8 cellular contexts compared by ENCODE assay signal in genomic region chr17:32084016-32084469, GRCh38. TPM values are rescaled to one million over a fixed set of nuclear protein-coding genes. Genes with fewer than 3 reads are reported as not detected.
A peak's percentile ranks its signal among the peaks of the same experiment; 100 is the strongest.
DNase-seq lines count a peak whose midpoint lies in the region; ATAC-seq and TF ChIP-seq lines count a peak whose summit lies in the region.
"Not testable (repeated sequence)": the region's sequence is repeated elsewhere in the genome, so short reads cannot be mapped to it uniquely, and the experiment has no call there.

No MANE protein-coding gene starts in this region.

- not testable (repeated sequence) for H3K27me3 Mint-ChIP-seq in activated T-cell treated with anti-CD3 and anti-CD28 coated beads, Interleukin-2, amount 50 U/mL, for 4 hours (ENCODE audit: low read depth); effector memory CD8-positive, alpha-beta T cell; nephron (ENCODE audit: low read depth); stimulated activated memory B cell treated with anti-CD40 and anti-IgM and Interleukin-4, amounts not matched to agents 10 μg/mL and 1 μg/mL and 100 μg/mL, for 72 hours

- not testable (repeated sequence) for H3K9me3 ChIP-seq in BE2C; HEK293 (ENCODE audit: control insufficient read depth, insufficient read depth, low read depth, low read length)

- H3K4me3 ChIP-seq in BE2C (ENCODE audit: low read depth, low read length) (peak overlapping the region; percentile 43), HEK293 (ENCODE audit: low read depth, low read length) (peak overlapping the region; percentile 28)

- not testable (repeated sequence) for H3K9me3 Mint-ChIP-seq in activated T-cell treated with anti-CD3 and anti-CD28 coated beads, Interleukin-2, amount 50 U/mL, for 4 hours; effector memory CD8-positive, alpha-beta T cell; nephron; stimulated activated memory B cell treated with anti-CD40 and anti-IgM and Interleukin-4, amounts not matched to agents 10 μg/mL and 1 μg/mL and 100 μg/mL, for 72 hours

- H3K4me3 Mint-ChIP-seq in activated T-cell treated with anti-CD3 and anti-CD28 coated beads, Interleukin-2, amount 50 U/mL, for 4 hours = peak overlapping the region; percentile 54
- H3K4me3 Mint-ChIP-seq in effector memory CD8-positive, alpha-beta T cell = peak overlapping the region in 1 of 2 donors; percentile 8
- peak overlapping the region; percentile 42 to 53 (median 44) for H3K4me3 Mint-ChIP-seq in nephron
- H3K4me3 Mint-ChIP-seq in stimulated activated memory B cell treated with anti-CD40 and anti-IgM and Interleukin-4, amounts not matched to agents 10 μg/mL and 1 μg/mL and 100 μg/mL, for 72 hours = peak overlapping the region; percentile 66

- DNase-seq in BE2C (peak; percentile 40), NCI-H526 treated with DMSO at 0.1 percent for 48 hours (lab: John Stamatoyannopoulos, UW) (peak; percentile 44), iPS DF 19.7 (ENCODE audit: low read depth, low spot score) (peak; percentile 56)
- DNase-seq in activated T-cell treated with anti-CD3 and anti-CD28 coated beads, Interleukin-2, amount 50 U/mL, for 4 hours; effector memory CD8-positive, alpha-beta T cell: not testable (repeated sequence)

- POLR2A ChIA-PET in HEK293 (lab: Yijun Ruan, JAX) = not testable (repeated sequence)

- H3K36me3 Mint-ChIP-seq in activated T-cell treated with anti-CD3 and anti-CD28 coated beads, Interleukin-2, amount 50 U/mL, for 4 hours (ENCODE audit: insufficient read depth); nephron (ENCODE audit: low read depth); stimulated activated memory B cell treated with anti-CD40 and anti-IgM and Interleukin-4, amounts not matched to agents 10 μg/mL and 1 μg/mL and 100 μg/mL, for 72 hours: not testable (repeated sequence)
- H3K36me3 Mint-ChIP-seq in effector memory CD8-positive, alpha-beta T cell (ENCODE audit: insufficient read depth) = peaks cover 11% of the 10 kb centered on the region

- peak; percentile 39 to 65 for ATAC-seq in activated T-cell treated with anti-CD3 and anti-CD28 coated beads, Interleukin-2, amount 50 U/mL, for 4 hours
- ATAC-seq in effector memory CD8-positive, alpha-beta T cell (replicated peaks) = peak; percentile 16
- peak; percentile 52 for ATAC-seq in stimulated activated memory B cell treated with anti-CD40 and anti-IgM and Interleukin-4, amounts not matched to agents 10 μg/mL and 1 μg/mL and 100 μg/mL, for 72 hours

- H3K27me3 ChIP-seq in BE2C = not testable (repeated sequence)

- H3K4me1 Mint-ChIP-seq in activated T-cell treated with anti-CD3 and anti-CD28 coated beads, Interleukin-2, amount 50 U/mL, for 4 hours (ENCODE audit: low read depth); effector memory CD8-positive, alpha-beta T cell (ENCODE audit: low read depth in 2 of 2); nephron; stimulated activated memory B cell treated with anti-CD40 and anti-IgM and Interleukin-4, amounts not matched to agents 10 μg/mL and 1 μg/mL and 100 μg/mL, for 72 hours: not testable (repeated sequence)

- H3K27ac ChIP-seq in HEK293 (ENCODE audit: extremely low read depth, low read depth, low read length) = not testable (repeated sequence)

- not testable (repeated sequence) for TF ChIP-seq CTCF in BE2C (IDR thresholded peaks at IDR 0.05; ENCODE audit: low read depth, low read length); HEK293 (tag by site-specific recombination; IDR thresholded peaks at IDR 0.05); nephron (IDR thresholded peaks at IDR 0.05; ENCODE audit: unreplicated experiment in 3 of 3)

- not testable (repeated sequence) for H3K36me3 ChIP-seq in BE2C; HEK293 (ENCODE audit: control insufficient read depth in 2 of 2, insufficient read depth in 1 of 2, low read length in 2 of 2)

- H3K27ac Mint-ChIP-seq in effector memory CD8-positive, alpha-beta T cell = not testable (repeated sequence)
- peak overlapping the region in 1 of 3 experiments; percentile 35 for H3K27ac Mint-ChIP-seq in nephron
- peak overlapping the region; percentile 42 for H3K27ac Mint-ChIP-seq in stimulated activated memory B cell treated with anti-CD40 and anti-IgM and Interleukin-4, amounts not matched to agents 10 μg/mL and 1 μg/mL and 100 μg/mL, for 72 hours

- H3K4me1 ChIP-seq in BE2C; HEK293 (ENCODE audit: control insufficient read depth, insufficient read depth, low read length): not testable (repeated sequence)

- CTCF ChIA-PET in HEK293 (lab: Yijun Ruan, JAX) = not testable (repeated sequence)

TF ChIP-seq in HEK293, 187 proteins besides CTCF, POLR2A, EP300 and RAD21:
- TF ChIP-seq ZNF335 (tag by site-specific recombination; conservative IDR thresholded peaks at IDR 0.05) (peak; percentile 47), ZNF398 (tag by site-specific recombination; IDR thresholded peaks at IDR 0.05) (peak; percentile 42), PATZ1 (tag by site-specific recombination; IDR thresholded peaks at IDR 0.05) (0 out of 2 replicates have a peak, but pooled peaks have one; percentile 56), SP3 (tag by site-specific recombination; IDR thresholded peaks at IDR 0.05) (0 out of 2 replicates have a peak, but pooled peaks have one; percentile 17)

RNA-seq across cellular contexts. Expression of gene RHOT1, which starts 58.3 kb away (rescaled TPM):
- polyA plus RNA-seq in BE2C (2012; ENCODE audit: insufficient read depth, insufficient read length, low read depth) = 21.2 TPM
- 10 to 100 TPM; 14.0 to 14.9 (median 14.2) TPM for total RNA-seq in activated T-cell treated with anti-CD3 and anti-CD28 coated beads, Interleukin-2, amount 50 U/mL, for 4 hours
